1 cellular context compared by ENCODE assay signal in the genomic region with DNA sequence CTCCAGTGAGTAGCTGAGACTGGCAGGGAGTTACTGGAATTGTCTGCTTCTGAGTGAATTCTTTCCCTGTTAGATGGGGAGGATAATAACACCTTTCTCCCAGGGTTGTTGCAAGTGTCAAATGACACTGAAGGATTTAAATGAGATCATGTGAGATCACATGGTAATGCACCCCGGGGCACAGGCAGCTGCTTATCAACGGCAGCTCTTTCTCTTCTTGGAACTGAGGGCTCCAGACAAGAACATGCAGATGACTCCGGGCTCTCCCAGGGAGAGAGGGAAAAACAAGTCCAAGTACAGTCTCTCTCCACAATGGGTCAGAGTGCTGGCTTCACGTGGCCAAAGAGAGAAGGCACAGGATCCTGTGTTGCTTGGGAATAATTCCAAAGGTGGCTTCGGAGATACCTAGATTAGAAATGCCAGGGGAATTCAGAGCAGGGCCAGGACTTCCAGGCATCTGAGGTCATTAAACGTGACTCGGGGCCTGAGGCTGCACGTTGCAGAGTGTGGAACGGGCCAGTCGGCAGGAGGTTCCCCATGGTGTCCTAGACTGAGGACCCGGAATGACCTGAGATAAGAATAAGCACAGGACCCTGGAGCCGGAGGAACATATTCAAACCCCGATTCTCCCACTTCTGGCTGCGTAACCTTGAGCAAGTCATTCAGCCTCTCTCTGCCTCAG.
TF ChIP-seq lines count a peak whose summit lies in the region.

No MANE protein-coding gene starts in this region.

TF ChIP-seq in K562, 482 proteins besides CTCF, POLR2A, EP300 and RAD21 (continued from another document and continues in another):
- TF ChIP-seq, protein P1, sequence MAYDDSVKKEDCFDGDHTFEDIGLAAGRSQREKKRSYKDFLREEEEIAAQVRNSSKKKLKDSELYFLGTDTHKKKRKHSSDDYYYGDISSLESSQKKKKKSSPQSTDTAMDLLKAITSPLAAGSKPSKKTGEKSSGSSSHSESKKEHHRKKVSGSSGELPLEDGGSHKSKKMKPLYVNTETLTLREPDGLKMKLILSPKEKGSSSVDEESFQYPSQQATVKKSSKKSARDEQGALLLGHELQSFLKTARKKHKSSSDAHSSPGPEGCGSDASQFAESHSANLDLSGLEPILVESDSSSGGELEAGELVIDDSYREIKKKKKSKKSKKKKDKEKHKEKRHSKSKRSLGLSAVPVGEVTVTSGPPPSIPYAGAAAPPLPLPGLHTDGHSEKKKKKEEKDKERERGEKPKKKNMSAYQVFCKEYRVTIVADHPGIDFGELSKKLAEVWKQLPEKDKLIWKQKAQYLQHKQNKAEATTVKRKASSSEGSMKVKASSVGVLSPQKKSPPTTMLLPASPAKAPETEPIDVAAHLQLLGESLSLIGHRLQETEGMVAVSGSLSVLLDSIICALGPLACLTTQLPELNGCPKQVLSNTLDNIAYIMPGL (CRISPR knock-in tag; IDR thresholded peaks at IDR 0.05): no peak
- TF ChIP-seq ZKSCAN1 (IDR thresholded peaks at IDR 0.05; ENCODE audit: low read depth, low read length) (no peak), BRCA1 (IDR thresholded peaks at IDR 0.05) (no peak), BRCA1 (CRISPR knock-in tag; IDR thresholded peaks at IDR 0.05) (no peak), XRCC3 (IDR thresholded peaks at IDR 0.05) (no peak), SAP30 (IDR thresholded peaks at IDR 0.05; ENCODE audit: borderline replicate concordance, insufficient read depth, low read depth, low read length, poor library complexity, severe bottlenecking) (no peak), HNRNPUL1 (IDR thresholded peaks at IDR 0.05; ENCODE audit: low read length) (no peak), MECOM (CRISPR knock-in tag; IDR thresholded peaks at IDR 0.05) (no peak), HCFC1 (IDR thresholded peaks at IDR 0.05; ENCODE audit: low read depth, low read length) (no peak), HLTF (IDR thresholded peaks at IDR 0.05) (no peak), PHB (CRISPR knock-in tag; IDR thresholded peaks at IDR 0.05) (no peak), PHTF2 (CRISPR knock-in tag; IDR thresholded peaks at IDR 0.05) (no peak), ZBTB1 (CRISPR knock-in tag; IDR thresholded peaks at IDR 0.05; ENCODE audit: borderline replicate concordance, low read depth) (no peak), ZBED1 (IDR thresholded peaks at IDR 0.05) (no peak), SMC3 (conservative IDR thresholded peaks at IDR 0.05; ENCODE audit: insufficient read depth, low read depth, low read length) (no peak), MYC (IDR thresholded peaks at IDR 0.05; ENCODE audit: low read depth, low read length) (0 out of 2 replicates have a peak, but pooled peaks have one; percentile 36), MYC (CRISPR knock-in tag; IDR thresholded peaks at IDR 0.05; ENCODE audit: borderline replicate concordance, low read depth) (no peak), NFE2 (IDR thresholded peaks at IDR 0.05; ENCODE audit: low read depth) (no peak), NR1H2 (CRISPR knock-in tag; IDR thresholded peaks at IDR 0.05) (no peak), SIRT6 (IDR thresholded peaks at IDR 0.05; ENCODE audit: low read depth, low read length) (no peak), MBD2 (IDR thresholded peaks at IDR 0.05; ENCODE audit: borderline replicate concordance, low read depth) (no peak), CTBP1 (IDR thresholded peaks at IDR 0.05; ENCODE audit: borderline replicate concordance) (no peak), L3MBTL2 (IDR thresholded peaks at IDR 0.05) (peak; percentile 89)
- TF ChIP-seq, protein P2, sequence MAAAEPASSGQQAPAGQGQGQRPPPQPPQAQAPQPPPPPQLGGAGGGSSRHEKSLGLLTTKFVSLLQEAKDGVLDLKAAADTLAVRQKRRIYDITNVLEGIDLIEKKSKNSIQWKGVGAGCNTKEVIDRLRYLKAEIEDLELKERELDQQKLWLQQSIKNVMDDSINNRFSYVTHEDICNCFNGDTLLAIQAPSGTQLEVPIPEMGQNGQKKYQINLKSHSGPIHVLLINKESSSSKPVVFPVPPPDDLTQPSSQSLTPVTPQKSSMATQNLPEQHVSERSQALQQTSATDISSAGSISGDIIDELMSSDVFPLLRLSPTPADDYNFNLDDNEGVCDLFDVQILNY (CRISPR knock-in tag; IDR thresholded peaks at IDR 0.05): no peak
- TF ChIP-seq, protein P3, sequence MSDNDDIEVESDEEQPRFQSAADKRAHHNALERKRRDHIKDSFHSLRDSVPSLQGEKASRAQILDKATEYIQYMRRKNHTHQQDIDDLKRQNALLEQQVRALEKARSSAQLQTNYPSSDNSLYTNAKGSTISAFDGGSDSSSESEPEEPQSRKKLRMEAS (CRISPR knock-in tag; IDR thresholded peaks at IDR 0.05): no peak
- TF ChIP-seq, protein P4, sequence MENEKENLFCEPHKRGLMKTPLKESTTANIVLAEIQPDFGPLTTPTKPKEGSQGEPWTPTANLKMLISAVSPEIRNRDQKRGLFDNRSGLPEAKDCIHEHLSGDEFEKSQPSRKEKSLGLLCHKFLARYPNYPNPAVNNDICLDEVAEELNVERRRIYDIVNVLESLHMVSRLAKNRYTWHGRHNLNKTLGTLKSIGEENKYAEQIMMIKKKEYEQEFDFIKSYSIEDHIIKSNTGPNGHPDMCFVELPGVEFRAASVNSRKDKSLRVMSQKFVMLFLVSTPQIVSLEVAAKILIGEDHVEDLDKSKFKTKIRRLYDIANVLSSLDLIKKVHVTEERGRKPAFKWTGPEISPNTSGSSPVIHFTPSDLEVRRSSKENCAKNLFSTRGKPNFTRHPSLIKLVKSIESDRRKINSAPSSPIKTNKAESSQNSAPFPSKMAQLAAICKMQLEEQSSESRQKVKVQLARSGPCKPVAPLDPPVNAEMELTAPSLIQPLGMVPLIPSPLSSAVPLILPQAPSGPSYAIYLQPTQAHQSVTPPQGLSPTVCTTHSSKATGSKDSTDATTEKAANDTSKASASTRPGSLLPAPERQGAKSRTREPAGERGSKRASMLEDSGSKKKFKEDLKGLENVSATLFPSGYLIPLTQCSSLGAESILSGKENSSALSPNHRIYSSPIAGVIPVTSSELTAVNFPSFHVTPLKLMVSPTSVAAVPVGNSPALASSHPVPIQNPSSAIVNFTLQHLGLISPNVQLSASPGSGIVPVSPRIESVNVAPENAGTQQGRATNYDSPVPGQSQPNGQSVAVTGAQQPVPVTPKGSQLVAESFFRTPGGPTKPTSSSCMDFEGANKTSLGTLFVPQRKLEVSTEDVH (IDR thresholded peaks at IDR 0.05; ENCODE audit: low read depth, partially characterized antibody): no peak
- TF ChIP-seq, protein P5, sequence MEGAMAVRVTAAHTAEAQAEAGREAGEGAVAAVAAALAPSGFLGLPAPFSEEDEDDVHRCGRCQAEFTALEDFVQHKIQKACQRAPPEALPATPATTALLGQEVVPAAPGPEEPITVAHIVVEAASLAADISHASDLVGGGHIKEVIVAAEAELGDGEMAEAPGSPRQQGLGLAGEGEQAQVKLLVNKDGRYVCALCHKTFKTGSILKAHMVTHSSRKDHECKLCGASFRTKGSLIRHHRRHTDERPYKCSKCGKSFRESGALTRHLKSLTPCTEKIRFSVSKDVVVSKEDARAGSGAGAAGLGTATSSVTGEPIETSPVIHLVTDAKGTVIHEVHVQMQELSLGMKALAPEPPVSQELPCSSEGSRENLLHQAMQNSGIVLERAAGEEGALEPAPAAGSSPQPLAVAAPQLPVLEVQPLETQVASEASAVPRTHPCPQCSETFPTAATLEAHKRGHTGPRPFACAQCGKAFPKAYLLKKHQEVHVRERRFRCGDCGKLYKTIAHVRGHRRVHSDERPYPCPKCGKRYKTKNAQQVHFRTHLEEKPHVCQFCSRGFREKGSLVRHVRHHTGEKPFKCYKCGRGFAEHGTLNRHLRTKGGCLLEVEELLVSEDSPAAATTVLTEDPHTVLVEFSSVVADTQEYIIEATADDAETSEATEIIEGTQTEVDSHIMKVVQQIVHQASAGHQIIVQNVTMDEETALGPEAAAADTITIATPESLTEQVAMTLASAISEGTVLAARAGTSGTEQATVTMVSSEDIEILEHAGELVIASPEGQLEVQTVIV (CRISPR knock-in tag; IDR thresholded peaks at IDR 0.05; ENCODE audit: borderline replicate concordance): no peak
- TF ChIP-seq, protein P6, sequence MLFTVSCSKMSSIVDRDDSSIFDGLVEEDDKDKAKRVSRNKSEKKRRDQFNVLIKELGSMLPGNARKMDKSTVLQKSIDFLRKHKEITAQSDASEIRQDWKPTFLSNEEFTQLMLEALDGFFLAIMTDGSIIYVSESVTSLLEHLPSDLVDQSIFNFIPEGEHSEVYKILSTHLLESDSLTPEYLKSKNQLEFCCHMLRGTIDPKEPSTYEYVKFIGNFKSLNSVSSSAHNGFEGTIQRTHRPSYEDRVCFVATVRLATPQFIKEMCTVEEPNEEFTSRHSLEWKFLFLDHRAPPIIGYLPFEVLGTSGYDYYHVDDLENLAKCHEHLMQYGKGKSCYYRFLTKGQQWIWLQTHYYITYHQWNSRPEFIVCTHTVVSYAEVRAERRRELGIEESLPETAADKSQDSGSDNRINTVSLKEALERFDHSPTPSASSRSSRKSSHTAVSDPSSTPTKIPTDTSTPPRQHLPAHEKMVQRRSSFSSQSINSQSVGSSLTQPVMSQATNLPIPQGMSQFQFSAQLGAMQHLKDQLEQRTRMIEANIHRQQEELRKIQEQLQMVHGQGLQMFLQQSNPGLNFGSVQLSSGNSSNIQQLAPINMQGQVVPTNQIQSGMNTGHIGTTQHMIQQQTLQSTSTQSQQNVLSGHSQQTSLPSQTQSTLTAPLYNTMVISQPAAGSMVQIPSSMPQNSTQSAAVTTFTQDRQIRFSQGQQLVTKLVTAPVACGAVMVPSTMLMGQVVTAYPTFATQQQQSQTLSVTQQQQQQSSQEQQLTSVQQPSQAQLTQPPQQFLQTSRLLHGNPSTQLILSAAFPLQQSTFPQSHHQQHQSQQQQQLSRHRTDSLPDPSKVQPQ (CRISPR knock-in tag; IDR thresholded peaks at IDR 0.05; ENCODE audit: borderline replicate concordance): no peak
- TF ChIP-seq, protein P7, sequence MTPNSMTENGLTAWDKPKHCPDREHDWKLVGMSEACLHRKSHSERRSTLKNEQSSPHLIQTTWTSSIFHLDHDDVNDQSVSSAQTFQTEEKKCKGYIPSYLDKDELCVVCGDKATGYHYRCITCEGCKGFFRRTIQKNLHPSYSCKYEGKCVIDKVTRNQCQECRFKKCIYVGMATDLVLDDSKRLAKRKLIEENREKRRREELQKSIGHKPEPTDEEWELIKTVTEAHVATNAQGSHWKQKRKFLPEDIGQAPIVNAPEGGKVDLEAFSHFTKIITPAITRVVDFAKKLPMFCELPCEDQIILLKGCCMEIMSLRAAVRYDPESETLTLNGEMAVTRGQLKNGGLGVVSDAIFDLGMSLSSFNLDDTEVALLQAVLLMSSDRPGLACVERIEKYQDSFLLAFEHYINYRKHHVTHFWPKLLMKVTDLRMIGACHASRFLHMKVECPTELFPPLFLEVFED (CRISPR knock-in tag; conservative IDR thresholded peaks at IDR 0.05): no peak
- TF ChIP-seq, protein P8, sequence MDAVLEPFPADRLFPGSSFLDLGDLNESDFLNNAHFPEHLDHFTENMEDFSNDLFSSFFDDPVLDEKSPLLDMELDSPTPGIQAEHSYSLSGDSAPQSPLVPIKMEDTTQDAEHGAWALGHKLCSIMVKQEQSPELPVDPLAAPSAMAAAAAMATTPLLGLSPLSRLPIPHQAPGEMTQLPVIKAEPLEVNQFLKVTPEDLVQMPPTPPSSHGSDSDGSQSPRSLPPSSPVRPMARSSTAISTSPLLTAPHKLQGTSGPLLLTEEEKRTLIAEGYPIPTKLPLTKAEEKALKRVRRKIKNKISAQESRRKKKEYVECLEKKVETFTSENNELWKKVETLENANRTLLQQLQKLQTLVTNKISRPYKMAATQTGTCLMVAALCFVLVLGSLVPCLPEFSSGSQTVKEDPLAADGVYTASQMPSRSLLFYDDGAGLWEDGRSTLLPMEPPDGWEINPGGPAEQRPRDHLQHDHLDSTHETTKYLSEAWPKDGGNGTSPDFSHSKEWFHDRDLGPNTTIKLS (IDR thresholded peaks at IDR 0.05; ENCODE audit: borderline replicate concordance, low read depth): peak; percentile 14; the same call in 1 of the 2 replicates
- TF ChIP-seq, protein P9, sequence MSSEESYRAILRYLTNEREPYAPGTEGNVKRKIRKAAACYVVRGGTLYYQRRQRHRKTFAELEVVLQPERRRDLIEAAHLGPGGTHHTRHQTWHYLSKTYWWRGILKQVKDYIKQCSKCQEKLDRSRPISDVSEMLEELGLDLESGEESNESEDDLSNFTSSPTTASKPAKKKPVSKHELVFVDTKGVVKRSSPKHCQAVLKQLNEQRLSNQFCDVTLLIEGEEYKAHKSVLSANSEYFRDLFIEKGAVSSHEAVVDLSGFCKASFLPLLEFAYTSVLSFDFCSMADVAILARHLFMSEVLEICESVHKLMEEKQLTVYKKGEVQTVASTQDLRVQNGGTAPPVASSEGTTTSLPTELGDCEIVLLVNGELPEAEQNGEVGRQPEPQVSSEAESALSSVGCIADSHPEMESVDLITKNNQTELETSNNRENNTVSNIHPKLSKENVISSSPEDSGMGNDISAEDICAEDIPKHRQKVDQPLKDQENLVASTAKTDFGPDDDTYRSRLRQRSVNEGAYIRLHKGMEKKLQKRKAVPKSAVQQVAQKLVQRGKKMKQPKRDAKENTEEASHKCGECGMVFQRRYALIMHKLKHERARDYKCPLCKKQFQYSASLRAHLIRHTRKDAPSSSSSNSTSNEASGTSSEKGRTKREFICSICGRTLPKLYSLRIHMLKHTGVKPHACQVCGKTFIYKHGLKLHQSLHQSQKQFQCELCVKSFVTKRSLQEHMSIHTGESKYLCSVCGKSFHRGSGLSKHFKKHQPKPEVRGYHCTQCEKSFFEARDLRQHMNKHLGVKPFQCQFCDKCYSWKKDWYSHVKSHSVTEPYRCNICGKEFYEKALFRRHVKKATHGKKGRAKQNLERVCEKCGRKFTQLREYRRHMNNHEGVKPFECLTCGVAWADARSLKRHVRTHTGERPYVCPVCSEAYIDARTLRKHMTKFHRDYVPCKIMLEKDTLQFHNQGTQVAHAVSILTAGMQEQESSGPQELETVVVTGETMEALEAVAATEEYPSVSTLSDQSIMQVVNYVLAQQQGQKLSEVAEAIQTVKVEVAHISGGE (CRISPR knock-in tag; IDR thresholded peaks at IDR 0.05): no peak
